ENCODE assay signal across 9 cellular contexts in genomic region chr1:2276803-2277580, GRCh38. TPM values are rescaled to one million over a fixed set of nuclear protein-coding genes. Genes with fewer than 3 reads are reported as not detected.
DNase-seq lines count a peak whose midpoint lies in the region; ATAC-seq, FAIRE-seq and TF ChIP-seq lines count a peak whose summit lies in the region.
"Had no signal": no experiment of that assay in that cellular context is flagged by ENCODE, and none has a peak within 500 bp of the region (broad histone marks: within the 10 kb centered on the region; RNA-seq: fewer than 3 reads in every experiment).

No MANE protein-coding gene starts in this region.

- H3K27ac ChIP-seq in K562 (ENCODE audit: extremely low read depth, low read depth, low read length): no peak overlapping the region
- peak overlapping the region in 1 of 2 donors; percentile 17 for H3K27ac ChIP-seq in kidney (ENCODE audit: low read depth in 2 of 2, low read length in 2 of 2)
- H3K27ac ChIP-seq in tibial nerve: peak overlapping the region in 3 of 4 donors; percentile 53 to 82 (median 69)

- CTCF ChIA-PET in K562 (lab: Yijun Ruan, JAX; ENCODE audit: low intra/inter-chr PET ratio): no interaction called here

- peaks cover 17% of the 10 kb centered on the region; the same call in 2 of the 3 replicates for H3K36me3 ChIP-seq in K562 (ENCODE audit: control insufficient read depth, insufficient read depth, low read length)
- peaks cover 3 to 4% of the 10 kb centered on the region in 2 donors for H3K36me3 ChIP-seq in kidney (ENCODE audit: control insufficient read depth in 1 of 2, insufficient read depth in 2 of 2, low read length in 2 of 2)
- peaks cover 0 to 6% (median 0%) of the 10 kb centered on the region in 3 donors for H3K36me3 ChIP-seq in tibial nerve

- no peaks in the 10 kb centered on the region for H3K27me3 ChIP-seq in K562 (ENCODE audit: control insufficient read depth in 2 of 2, insufficient read depth in 2 of 2, low read length in 2 of 2)
- H3K27me3 ChIP-seq in tibial nerve: no peaks in the 10 kb centered on the region

- peak overlapping the region; percentile 1 for H3K4me3 Mint-ChIP-seq in activated naive CD4-positive, alpha-beta T cell treated with anti-CD3 and anti-CD28 coated beads, Interleukin-2, amount 50 U/mL, for 24 hours

- TF ChIP-seq RAD21 in K562 (CRISPR knock-in tag; conservative IDR thresholded peaks at IDR 0.05 in 1 of 2, IDR thresholded peaks at IDR 0.05 in 1 of 2): no peak

- peak overlapping the region in 1 of 2 experiments; percentile 58; a peak in 1 of 4 replicates for H3K9ac ChIP-seq in K562 (ENCODE audit: insufficient read depth in 1 of 2, low read depth in 2 of 2, low read length in 2 of 2)
- H3K9ac ChIP-seq in kidney (ENCODE audit: low read length in 2 of 2): peak overlapping the region in 1 of 2 donors; percentile 55

- H2AFZ ChIP-seq in K562 (ENCODE audit: low read depth, low read length): no peak overlapping the region

- intact Hi-C loops in K562 (cut with micrococcal nuclease): no loop called here
- intact Hi-C loops in kidney (cut with DNase I): no loop called here

- peaks cover 4% of the 10 kb centered on the region for H3K9me1 ChIP-seq in K562 (ENCODE audit: control insufficient read depth, insufficient read depth, low read length)

- H3K4me1 Mint-ChIP-seq in activated naive CD4-positive, alpha-beta T cell treated with anti-CD3 and anti-CD28 coated beads, Interleukin-2, amount 50 U/mL, for 24 hours: peaks cover 41% of the 10 kb centered on the region

- FAIRE-seq in K562 (lab: Jason Lieb, UNC) (no peak), kidney (lab: Jason Lieb, UNC) (no peak)

- no peak for ATAC-seq in K562

- in situ Hi-C loops in K562 (cut with MboI): no loop called here

- H4K20me1 ChIP-seq in K562 (replicated peaks; ENCODE audit: control insufficient read depth, insufficient read depth, low read length): peaks cover 26% of the 10 kb centered on the region; the same call in 1 of the 2 replicates

- H3K27me3 Mint-ChIP-seq in activated naive CD4-positive, alpha-beta T cell treated with anti-CD3 and anti-CD28 coated beads, Interleukin-2, amount 50 U/mL, for 24 hours: no peaks in the 10 kb centered on the region

- H3K36me3 Mint-ChIP-seq in activated naive CD4-positive, alpha-beta T cell treated with anti-CD3 and anti-CD28 coated beads, Interleukin-2, amount 50 U/mL, for 24 hours: no peaks in the 10 kb centered on the region

- peaks cover 2% of the 10 kb centered on the region for H3K9me3 ChIP-seq in K562 (replicated peaks; ENCODE audit: control insufficient read depth, insufficient read depth, low read depth, low read length)
- no peaks in the 10 kb centered on the region for H3K9me3 ChIP-seq in kidney (ENCODE audit: control insufficient read depth in 1 of 2, low read length in 2 of 2)
- no peaks in the 10 kb centered on the region for H3K9me3 ChIP-seq in tibial nerve

- POLR2A ChIA-PET in K562 (lab: Yijun Ruan, JAX): interaction anchor here (0.6 to 1.1 kb wide), 4 partner anchors 29 to 1563 kb away, joined by 3 to 6 read pairs (median 3); no protein-coding TSS in a partner anchor

- H3K4me3 ChIP-seq in K562: no peak overlapping the region
- H3K4me3 ChIP-seq in kidney (ENCODE audit: low read length in 2 of 2): no peak overlapping the region
- no peak overlapping the region for H3K4me3 ChIP-seq in tibial nerve

- 88% methylated on average over 12 of the region's 12 CpGs for WGBS in K562 (ENCODE audit: insufficient coverage, low coverage, missing lambda C conversion rate)
- WGBS in tibial nerve, 2 donors: 61 to 64% methylated on average over 12 of the region's 12 CpGs

- TF ChIP-seq CTCF in K562 (IDR thresholded peaks at IDR 0.05 in 2 of 3, conservative IDR thresholded peaks at IDR 0.05 in 1 of 3; ENCODE audit: insufficient read depth in 2 of 3, low read depth in 1 of 3, low read length in 3 of 3) (no peak), kidney (IDR thresholded peaks at IDR 0.05; ENCODE audit: borderline replicate concordance, extremely low read depth, insufficient read depth) (no peak), tibial nerve (IDR thresholded peaks at IDR 0.05) (no peak)

- TF ChIP-seq EP300 in K562 (IDR thresholded peaks at IDR 0.05; ENCODE audit: low read length) (no peak), tibial nerve (IDR thresholded peaks at IDR 0.05) (no peak)

- H3K9me3 Mint-ChIP-seq in activated naive CD4-positive, alpha-beta T cell treated with anti-CD3 and anti-CD28 coated beads, Interleukin-2, amount 50 U/mL, for 24 hours: no peaks in the 10 kb centered on the region

- H3K4me1 ChIP-seq in K562 (replicated peaks in 1 of 2; ENCODE audit: control insufficient read depth in 2 of 2, insufficient read depth in 2 of 2, low read length in 2 of 2) (peaks cover 20 to 64% of the 10 kb centered on the region in 2 experiments), kidney (ENCODE audit: control insufficient read depth in 1 of 2, insufficient read depth in 1 of 2, low read depth in 1 of 2, low read length in 2 of 2) (peaks cover 54 to 65% of the 10 kb centered on the region in 2 donors), tibial nerve (peaks cover 4 to 82% (median 79%) of the 10 kb centered on the region in 4 donors)

- TF ChIP-seq POLR2A in K562 (conservative IDR thresholded peaks at IDR 0.05) (no peak), tibial nerve (IDR thresholded peaks at IDR 0.05) (no peak)

- peaks cover 78% of the 10 kb centered on the region for H3K79me2 ChIP-seq in K562 (ENCODE audit: control insufficient read depth, insufficient read depth, low read length)

- no TSS peak for BruUV-seq in K562 (replicated peaks; lab: Mats Ljungman, UMichigan)

- no peak for DNase-seq in activated naive CD4-positive, alpha-beta T cell treated with anti-CD3 and anti-CD28 coated beads, Interleukin-2, amount 50 U/mL, for 16 hours
- DNase-seq in K562 (ENCODE audit: extremely low read depth in 1 of 4, low spot score in 3 of 4): no peak
- DNase-seq in kidney: peak; percentile 6
- no peak for DNase-seq in tibial nerve (ENCODE audit: low spot score in 2 of 2)
- no peak for DNase-seq in cerebellar nuclear complex (lab: John Stamatoyannopoulos, UW)
- no peak for DNase-seq in activated CD4-positive, CD25-positive, alpha-beta regulatory T cell (lab: John Stamatoyannopoulos, UW)
- no peak for DNase-seq in HuH-7 (ENCODE audit: low spot score)
- DNase-seq: NCI-H1092 had no signal

- H3K27ac Mint-ChIP-seq in activated naive CD4-positive, alpha-beta T cell treated with anti-CD3 and anti-CD28 coated beads, Interleukin-2, amount 50 U/mL, for 24 hours: peak overlapping the region; percentile 43

- H3K4me2 ChIP-seq in K562 (ENCODE audit: insufficient read depth, low read length): no peak overlapping the region

TF ChIP-seq in K562, 482 proteins besides CTCF, POLR2A, EP300 and RAD21 (continues in another document):
- no peak for TF ChIP-seq HNRNPK (IDR thresholded peaks at IDR 0.05; ENCODE audit: low read depth, low read length, poor library complexity, severe bottlenecking)
- no peak for TF ChIP-seq HDAC2 (IDR thresholded peaks at IDR 0.05)
- TF ChIP-seq ZNF512 (tag; IDR thresholded peaks at IDR 0.05): no peak

RNA-seq across cellular contexts. Expression of gene SKI, which starts 48.9 kb away (rescaled TPM):
- total RNA-seq in K562 (2011; cell fraction: chromatin; rRNA removed; ENCODE audit: low replicate concordance): 25.0 and 40.0 TPM in 2 replicates
- 28.2 and 34.2 TPM in 2 replicates for total RNA-seq in K562 (2011; cell fraction: nucleolus; rRNA removed)
- 21.0 and 24.4 TPM in 2 replicates for total RNA-seq in K562 (2011; cell fraction: nucleoplasm; rRNA removed)
- total RNA-seq in K562 (2014; rRNA removed) (10.8 and 16.6 TPM in 2 replicates), K562 (2014; rRNA removed; fragmentation: Illumina TruSeq; extraction: Trizol) (2.8 and 3.2 TPM in 2 replicates), K562 (2015; rRNA removed; fragmentation: Illumina TruSeq; extraction: Trizol) (4.6 and 5.6 TPM in 2 replicates), K562 (2021) (55.4 and 60.5 TPM in 2 replicates), kidney (78.6 TPM), tibial nerve (100 to 1,000 TPM in 1 of 4 donors, 10 to 100 TPM in 3; 62.8 to 100 (median 72.2) TPM)
- polyA plus RNA-seq in K562 (2011; rRNA removed) (3.1 and 4.6 TPM in 2 replicates), K562 (2014; fragmentation: Illumina TruSeq; extraction: Trizol) (15.8 and 21.4 TPM in 2 replicates), K562 (2014; fragmentation: Nextera tagmentation; extraction: Ambion mirVana) (under 1 TPM; 0.10 to 0.39 TPM), K562 (2014; rRNA removed) (16.4 and 17.0 TPM in 2 replicates), kidney (ENCODE audit: insufficient read depth, low read depth, low replicate concordance) (9.2 TPM)
- polyA plus RNA-seq in K562 (2011; cell fraction: cytosol; rRNA removed): 3.6 and 6.1 TPM in 2 replicates
- polyA plus RNA-seq in K562 (2011; cell fraction: nucleus; rRNA removed): 8.6 and 16.4 TPM in 2 replicates
- 13.2 and 13.6 TPM in 2 replicates for polyA plus RNA-seq in K562 (2012)
- polyA minus RNA-seq in K562 (2011; rRNA and poly(A)+ RNA removed): 2.7 and 4.6 TPM in 2 replicates
- polyA minus RNA-seq in K562 (2011; cell fraction: cytosol; rRNA and poly(A)+ RNA removed): 20.6 and 21.9 TPM in 2 replicates
- 8.6 and 10.9 TPM in 2 replicates for polyA minus RNA-seq in K562 (2011; cell fraction: nucleus; rRNA and poly(A)+ RNA removed)
